Comparison of ENCODE assay signal across 1 cellular context in genomic region chr4:54661686-54662085, GRCh38.
TF ChIP-seq lines count a peak whose summit lies in the region.

No MANE protein-coding gene starts in this region.

TF ChIP-seq in endothelial cell of umbilical vein, 7 proteins besides CTCF, POLR2A, EP300 and RAD21:
- TF ChIP-seq MYC (IDR thresholded peaks at IDR 0.05; ENCODE audit: low read depth, low read length) (no peak), GATA2 (IDR thresholded peaks at IDR 0.05; ENCODE audit: insufficient read depth, insufficient read length, low read depth, low read length) (no peak), FOS (IDR thresholded peaks at IDR 0.05; ENCODE audit: borderline replicate concordance, insufficient read depth, low read length) (peak; percentile 18), MAX (IDR thresholded peaks at IDR 0.05; ENCODE audit: insufficient read depth, insufficient read length) (no peak)
TF ChIP-seq in endothelial cell of umbilical vein: peak in this region for 1.
